Comparison of ENCODE assay signal across 8 cellular contexts in the genomic region with DNA sequence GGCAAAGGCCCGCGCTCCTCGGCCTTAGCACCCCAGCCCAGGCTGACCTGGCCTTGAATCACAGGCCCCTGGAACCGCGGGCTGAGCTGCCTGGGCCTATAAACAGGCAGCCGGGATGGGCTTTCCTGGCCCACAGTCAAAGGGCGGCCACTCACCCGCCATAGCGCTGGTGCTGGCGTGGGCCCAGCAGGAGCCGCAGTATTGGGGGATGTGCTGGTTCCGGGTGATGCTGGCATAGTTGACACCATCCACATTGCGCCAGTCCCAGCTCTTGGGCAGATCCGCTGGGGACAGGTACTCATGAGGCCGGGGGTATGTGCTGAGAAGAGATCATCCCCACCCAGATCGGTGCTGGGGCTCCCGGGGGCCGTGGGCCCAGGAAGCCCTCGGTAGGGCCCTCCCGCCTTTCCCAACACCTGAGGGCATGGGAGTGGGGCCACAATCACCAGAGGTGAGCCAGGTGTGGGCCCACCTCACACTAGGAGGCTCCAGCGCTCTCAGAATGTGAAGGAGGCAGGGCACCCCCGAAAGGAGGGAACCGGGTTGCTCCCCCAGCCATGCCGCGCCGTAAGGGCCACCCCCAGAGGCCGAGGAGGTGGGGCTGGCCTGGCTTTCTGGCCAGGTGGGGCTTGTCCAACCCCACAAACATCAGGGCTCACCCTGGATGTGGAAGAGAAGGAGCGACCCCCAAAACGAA. TPM values are rescaled to one million over a fixed set of nuclear protein-coding genes. Genes with fewer than 3 reads are reported as not detected.
A peak's percentile ranks its signal among the peaks of the same experiment; 100 is the strongest.
DNase-seq lines count a peak whose midpoint lies in the region; ATAC-seq, FAIRE-seq and TF ChIP-seq lines count a peak whose summit lies in the region.

No MANE protein-coding gene starts in this region.

- H3K4me3 ChIP-seq in esophagus (ENCODE audit: low read depth in 1 of 2, low read length in 2 of 2) = peak overlapping the region; percentile 50 to 76

- peaks cover 5% of the 10 kb centered on the region; the same call in 1 of the 2 replicates for H3K4me1 ChIP-seq in ES-I3 (ENCODE audit: insufficient read depth, low read length)
- peaks cover 3 to 25% of the 10 kb centered on the region in 2 donors for H3K4me1 ChIP-seq in esophagus (ENCODE audit: control insufficient read depth in 2 of 2, insufficient read depth in 2 of 2, low read length in 1 of 2)

- H3K27me3 ChIP-seq in esophagus (ENCODE audit: control insufficient read depth in 1 of 2, insufficient read depth in 2 of 2, low read length in 2 of 2) = no peaks in the 10 kb centered on the region

- H3K27me3 Mint-ChIP-seq in nephron progenitor cell (ENCODE audit: low read depth, poor library complexity) = peaks cover 10% of the 10 kb centered on the region

- no peak for TF ChIP-seq CTCF in nephron progenitor cell (IDR thresholded peaks at IDR 0.05)

- H3K27ac Mint-ChIP-seq in nephron progenitor cell = no peak overlapping the region

- H3K9ac ChIP-seq in ES-I3 (ENCODE audit: low read depth, low read length) = peak overlapping the region; percentile 80

- H3K9me3 ChIP-seq in ES-I3 (ENCODE audit: control insufficient read depth, insufficient read depth, low read length) (no peaks in the 10 kb centered on the region), esophagus (ENCODE audit: control insufficient read depth in 2 of 2, insufficient read depth in 1 of 2, low read depth in 1 of 2, low read length in 1 of 2) (no peaks in the 10 kb centered on the region)

- no peaks in the 10 kb centered on the region for H3K9me3 Mint-ChIP-seq in nephron progenitor cell

- H3K4me3 Mint-ChIP-seq in nephron progenitor cell = peak overlapping the region; percentile 74

- peaks cover 58% of the 10 kb centered on the region for H3K4me1 Mint-ChIP-seq in nephron progenitor cell

- no peak for ATAC-seq in HG03457 (IDR thresholded peaks at IDR 0.05; ENCODE audit: unreplicated experiment)

- H3K27ac ChIP-seq in esophagus (ENCODE audit: low read depth in 2 of 2, low read length in 1 of 2) = peak overlapping the region; percentile 56 to 65

- H3K36me3 ChIP-seq in ES-I3 (ENCODE audit: insufficient read depth, low read length) = no peaks in the 10 kb centered on the region
- H3K36me3 ChIP-seq in esophagus (ENCODE audit: control insufficient read depth in 2 of 2, insufficient read depth in 2 of 2, low read length in 1 of 2) = peaks cover 0 to 6% of the 10 kb centered on the region in 2 donors

- H3K36me3 Mint-ChIP-seq in nephron progenitor cell (ENCODE audit: low read depth) = no peaks in the 10 kb centered on the region

- 18 to 27% methylated on average over 29 of the region's 29 CpGs for WGBS in esophagus, 2 donors

- DNase-seq in RCC 7860 (ENCODE audit: low spot score) = peak; percentile 35
- no peak for DNase-seq in nephron progenitor cell
- DNase-seq in OCI-M1 (lab: John Stamatoyannopoulos, UW) = no peak
- no peak for DNase-seq in NCI-H1417 treated with DMSO at 0.1 percent for 48 hours (lab: John Stamatoyannopoulos, UW)
- DNase-seq in NCI-H187 treated with DMSO at 0.1 percent for 48 hours (lab: John Stamatoyannopoulos, UW) = no peak

- no peak for FAIRE-seq in RCC 7860 (lab: Jason Lieb, UNC)

RNA-seq across cellular contexts. Expression of gene CTSZ, which starts 0.7 kb away (rescaled TPM):
- 10 to 100 TPM; 17.0 to 41.9 TPM for polyA plus RNA-seq in esophagus

RNA-seq across cellular contexts. Expression of gene TUBB1, which starts 12.9 kb away (rescaled TPM):
- under 1 TPM in 1 of 2 donors, not detected in 1; 0.04 TPM for polyA plus RNA-seq in esophagus

RNA-seq across cellular contexts. Expression of gene NELFCD, which starts 25.3 kb away (rescaled TPM):
- polyA plus RNA-seq in esophagus = 10 to 100 TPM; 36.6 to 38.2 TPM

RNA-seq across cellular contexts. Expression of gene ATP5F1E, which starts 25.8 kb away (rescaled TPM):
- 10 to 100 TPM; 36.3 to 50.1 TPM for polyA plus RNA-seq in esophagus

RNA-seq across cellular contexts. Expression of gene PRELID3B, which starts 36.3 kb away (rescaled TPM):
- polyA plus RNA-seq in esophagus = 10 to 100 TPM; 25.0 to 38.1 TPM
